In the genomic region with DNA sequence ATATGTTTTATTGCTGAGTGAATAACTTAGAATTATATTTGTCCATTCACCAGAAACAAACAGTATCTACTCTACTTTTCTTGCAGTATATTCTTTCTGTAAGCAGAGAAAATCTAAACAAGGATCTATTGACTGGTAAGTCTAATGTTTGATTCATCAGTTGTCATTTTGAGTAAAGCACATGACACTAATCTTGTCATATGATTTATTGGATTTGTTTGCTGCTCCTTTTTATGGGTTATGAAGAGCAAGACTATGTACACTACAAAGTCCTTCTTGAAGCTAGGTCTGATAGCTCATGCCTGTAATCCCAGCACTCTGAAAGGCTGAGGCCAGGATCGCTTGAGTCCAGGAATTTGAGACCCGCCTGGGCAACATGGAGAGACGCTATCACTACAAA, we compare ENCODE assay signal across 26 cellular contexts. TPM values are rescaled to one million over a fixed set of nuclear protein-coding genes. Genes with fewer than 3 reads are reported as not detected.
"Had no signal": no experiment of that assay in that cellular context is flagged by ENCODE, and none has a peak within 500 bp of the region (broad histone marks: within the 10 kb centered on the region; RNA-seq: fewer than 3 reads in every experiment).

No MANE protein-coding gene starts in this region.

- H3K36me3 Mint-ChIP-seq: stimulated activated effector memory CD8-positive, alpha-beta T cell treated with anti-CD3 and anti-CD28 coated beads, Interleukin-12 subunit alpha, Interleukin-12 subunit beta, amount 100 ng/mL, for 72 hours; type B pancreatic cell had no signal

- ATAC-seq: esophagus mucosa; gastroesophageal sphincter; left lobe of liver; naive thymus-derived CD4-positive, alpha-beta T cell; psoas muscle; right cardiac atrium; stimulated activated effector memory CD8-positive, alpha-beta T cell treated with anti-CD3 and anti-CD28 coated beads, Interleukin-12 subunit alpha, Interleukin-12 subunit beta, amount 100 ng/mL, for 72 hours; stimulated activated naive CD8-positive, alpha-beta T cell treated with anti-CD3 and anti-CD28 coated beads, Interleukin-15, Interleukin-2, amounts not matched to agents 100 U/mL and 50 U/mL, for 24 hours had no signal

- H3K27me3 Mint-ChIP-seq: memory B cell; naive thymus-derived CD4-positive, alpha-beta T cell; type B pancreatic cell had no signal

- DNase-seq: effector CD8-positive, alpha-beta T cell; endodermal cell; foreskin fibroblast; hypothalamus; midbrain; naive thymus-derived CD4-positive, alpha-beta T cell; nephron progenitor cell; occipital lobe; ovary; posterior cingulate gyrus; psoas muscle; right cardiac atrium; sigmoid colon; stimulated activated CD4-positive, alpha-beta T cell treated with anti-CD3 and anti-CD28 coated beads, Interleukin-2, amount 100 ng/mL, for 24 hours; stimulated activated CD4-positive, alpha-beta T cell treated with anti-CD3 and anti-CD28 coated beads, Interleukin-4, amount 100 ng/mL, for 24 hours; stimulated activated naive CD8-positive, alpha-beta T cell treated with anti-CD3 and anti-CD28 coated beads, Interleukin-15, Interleukin-2, amounts not matched to agents 100 U/mL and 50 U/mL, for 24 hours; substantia nigra; testis; tibial artery had no signal

- H3K4me3 Mint-ChIP-seq: endodermal cell; memory B cell; naive thymus-derived CD4-positive, alpha-beta T cell; nephron progenitor cell; stimulated activated effector memory CD8-positive, alpha-beta T cell treated with anti-CD3 and anti-CD28 coated beads, Interleukin-12 subunit alpha, Interleukin-12 subunit beta, amount 100 ng/mL, for 72 hours; type B pancreatic cell had no signal

- H3K4me1 Mint-ChIP-seq: nephron progenitor cell had no signal

- H3K9me3 Mint-ChIP-seq: endodermal cell; nephron progenitor cell; stimulated activated effector memory CD8-positive, alpha-beta T cell treated with anti-CD3 and anti-CD28 coated beads, Interleukin-12 subunit alpha, Interleukin-12 subunit beta, amount 100 ng/mL, for 72 hours; type B pancreatic cell had no signal

- H3K27ac Mint-ChIP-seq: endodermal cell; memory B cell; nephron progenitor cell; stimulated activated effector memory CD8-positive, alpha-beta T cell treated with anti-CD3 and anti-CD28 coated beads, Interleukin-12 subunit alpha, Interleukin-12 subunit beta, amount 100 ng/mL, for 72 hours; type B pancreatic cell had no signal

RNA-seq across cellular contexts. Expression of a gene that starts 23.3 kb away (rescaled TPM):
- total RNA-seq: cerebellum, endodermal cell had no signal
- polyA plus RNA-seq: naive thymus-derived CD4-positive, alpha-beta T cell had no signal
